ENCODE assay signal across 17 cellular contexts in genomic region chr16:85525464-85526117, GRCh38.
A peak's percentile ranks its signal among the peaks of the same experiment; 100 is the strongest.
DNase-seq lines count a peak whose midpoint lies in the region; ATAC-seq and TF ChIP-seq lines count a peak whose summit lies in the region.
"Had no signal": no experiment of that assay in that cellular context is flagged by ENCODE, and none has a peak within 500 bp of the region (broad histone marks: within the 10 kb centered on the region; RNA-seq: fewer than 3 reads in every experiment).

No MANE protein-coding gene starts in this region.

- ATAC-seq in RWPE2 (ENCODE audit: low read depth) (no peak), HG02852 (IDR thresholded peaks at IDR 0.05; ENCODE audit: unreplicated experiment) (no peak)
- ATAC-seq: activated T-cell treated with anti-CD3 and anti-CD28 coated beads, Interleukin-2, amount 50 U/mL, for 4 hours had no signal

- no peak for TF ChIP-seq RAD21 in liver (IDR thresholded peaks at IDR 0.05)

- H3K36me3 ChIP-seq in HUES48 (ENCODE audit: control insufficient read depth, insufficient read depth, low read length) (no peaks in the 10 kb centered on the region), RWPE2 (ENCODE audit: low read depth) (no peaks in the 10 kb centered on the region), liver (ENCODE audit: control insufficient read depth in 4 of 4, insufficient read depth in 3 of 4, low read depth in 1 of 4, low read length in 3 of 4) (no peaks in the 10 kb centered on the region), tibial artery (no peaks in the 10 kb centered on the region)
- H3K36me3 ChIP-seq: left lung, suprapubic skin had no signal

- H3K27me3 ChIP-seq in HUES48 (ENCODE audit: control insufficient read depth, insufficient read depth, low read length): no peaks in the 10 kb centered on the region
- H3K27me3 ChIP-seq in RWPE2 (ENCODE audit: insufficient read depth, poor library complexity, severe bottlenecking): no peaks in the 10 kb centered on the region
- no peaks in the 10 kb centered on the region for H3K27me3 ChIP-seq in liver (ENCODE audit: control insufficient read depth in 4 of 4, insufficient read depth in 4 of 4, low read length in 3 of 4)
- no peaks in the 10 kb centered on the region for H3K27me3 ChIP-seq in tibial artery
- H3K27me3 ChIP-seq: left lung, suprapubic skin had no signal

- H3K9ac ChIP-seq in HUES48 (ENCODE audit: low read depth, low read length): 0 out of 2 replicates have a peak overlapping the region, but pooled peaks have one; percentile 9
- H3K9ac ChIP-seq in liver (ENCODE audit: low read depth in 1 of 2, low read length in 2 of 2): peak overlapping the region in 1 of 2 donors; percentile 32

- H3K4me3 ChIP-seq in HUES48 (ENCODE audit: low read depth, low read length): no peak overlapping the region
- H3K4me3 ChIP-seq in RWPE2 (ENCODE audit: severe bottlenecking): no peak overlapping the region
- no peak overlapping the region for H3K4me3 ChIP-seq in liver (ENCODE audit: low read depth in 1 of 3, low read length in 3 of 3)
- no peak overlapping the region for H3K4me3 ChIP-seq in tibial artery
- H3K4me3 ChIP-seq: suprapubic skin had no signal

- intact Hi-C loops in tibial artery (cut with DNase I; ENCODE audit: low total_unique reads): no loop called here

- H3K27ac ChIP-seq in HUES48 (ENCODE audit: low read depth, low read length): peak overlapping the region; percentile 43
- peak overlapping the region; percentile 83 for H3K27ac ChIP-seq in RWPE2 (ENCODE audit: poor library complexity, severe bottlenecking)
- H3K27ac ChIP-seq in liver (ENCODE audit: low read depth in 1 of 2, low read length in 2 of 2): peak overlapping the region; percentile 93
- H3K27ac ChIP-seq in tibial artery: peak overlapping the region; percentile 2 to 39
- H3K27ac ChIP-seq: suprapubic skin had no signal

- TF ChIP-seq CTCF in RWPE2 (IDR thresholded peaks at IDR 0.05; ENCODE audit: poor library complexity, severe bottlenecking) (no peak), liver (IDR thresholded peaks at IDR 0.05; ENCODE audit: low read depth, low read length, missing input control) (no peak), tibial artery (IDR thresholded peaks at IDR 0.05) (no peak)

- DNase-seq in RWPE2 (ENCODE audit: low spot score): no peak
- DNase-seq in tibial artery: no peak
- DNase-seq in NAMALWA (ENCODE audit: low spot score): no peak
- DNase-seq in activated CD4-positive, CD25-positive, alpha-beta regulatory T cell treated with anti-CD3 and anti-CD28 coated beads, Interleukin-2, amount 50 U/mL, for 72 hours: no peak
- DNase-seq: activated CD4-positive, alpha-beta T cell treated with anti-CD3 and anti-CD28 coated beads, Interleukin-2, amount 50 U/mL, for 48 hours; activated naive CD8-positive, alpha-beta T cell treated with anti-CD3 and anti-CD28 coated beads for 36 hours; activated T-cell treated with anti-CD3 and anti-CD28 coated beads, Interleukin-2, amount 50 U/mL, for 4 hours; CD4-positive, alpha-beta memory T cell; effector CD8-positive, alpha-beta T cell; naive thymus-derived CD4-positive, alpha-beta T cell; NCI-H1048; NK-92 treated with Interleukin-12 subunit alpha and Interleukin-12 subunit beta, amount 100 ng/mL, for 24 hours had no signal

- no peaks in the 10 kb centered on the region for H3K9me3 ChIP-seq in HUES48 (ENCODE audit: control insufficient read depth, insufficient read depth, low read length)
- H3K9me3 ChIP-seq in RWPE2 (ENCODE audit: severe bottlenecking): no peaks in the 10 kb centered on the region
- no peaks in the 10 kb centered on the region for H3K9me3 ChIP-seq in liver (ENCODE audit: control insufficient read depth in 4 of 4, low read length in 3 of 4)
- no peaks in the 10 kb centered on the region for H3K9me3 ChIP-seq in tibial artery
- H3K9me3 ChIP-seq: left lung, suprapubic skin had no signal

- H3K4me1 ChIP-seq in HUES48 (ENCODE audit: control insufficient read depth, insufficient read depth, low read length): peaks cover 25% of the 10 kb centered on the region
- peaks cover 41% of the 10 kb centered on the region for H3K4me1 ChIP-seq in RWPE2 (ENCODE audit: insufficient read depth, poor library complexity, severe bottlenecking)
- H3K4me1 ChIP-seq in liver (ENCODE audit: control insufficient read depth in 4 of 4, insufficient read depth in 4 of 4, low read length in 3 of 4): peaks cover 40 to 84% (median 63%) of the 10 kb centered on the region in 4 donors
- peaks cover 0 to 45% (median 30%) of the 10 kb centered on the region in 4 donors for H3K4me1 ChIP-seq in tibial artery

- WGBS in liver: 47% methylated on average over 9 of the region's 9 CpGs

TF ChIP-seq in liver, 16 proteins besides CTCF, POLR2A, EP300 and RAD21:
- TF ChIP-seq HNF4A (conservative IDR thresholded peaks at IDR 0.05): peak in 1 of 2 donors; percentile 41
- TF ChIP-seq RXRA (IDR thresholded peaks at IDR 0.05): no peak
- TF ChIP-seq MAX (IDR thresholded peaks at IDR 0.05): no peak
- no peak for TF ChIP-seq EGR1 (IDR thresholded peaks at IDR 0.05; ENCODE audit: low read depth in 2 of 2)
TF ChIP-seq in liver: peak in this region for 1.

Comparison
In these comparisons a context has a peak if more than half of its experiments do, and no peak if none do; other contexts are left out.
1. H3K27ac ChIP-seq: peak in every context shown above with its lines; median percentile 93 in liver; 83 in RWPE2; 43 in HUES48; 20 in tibial artery.